ENCODE assay signal across 8 cellular contexts in the genomic region with DNA sequence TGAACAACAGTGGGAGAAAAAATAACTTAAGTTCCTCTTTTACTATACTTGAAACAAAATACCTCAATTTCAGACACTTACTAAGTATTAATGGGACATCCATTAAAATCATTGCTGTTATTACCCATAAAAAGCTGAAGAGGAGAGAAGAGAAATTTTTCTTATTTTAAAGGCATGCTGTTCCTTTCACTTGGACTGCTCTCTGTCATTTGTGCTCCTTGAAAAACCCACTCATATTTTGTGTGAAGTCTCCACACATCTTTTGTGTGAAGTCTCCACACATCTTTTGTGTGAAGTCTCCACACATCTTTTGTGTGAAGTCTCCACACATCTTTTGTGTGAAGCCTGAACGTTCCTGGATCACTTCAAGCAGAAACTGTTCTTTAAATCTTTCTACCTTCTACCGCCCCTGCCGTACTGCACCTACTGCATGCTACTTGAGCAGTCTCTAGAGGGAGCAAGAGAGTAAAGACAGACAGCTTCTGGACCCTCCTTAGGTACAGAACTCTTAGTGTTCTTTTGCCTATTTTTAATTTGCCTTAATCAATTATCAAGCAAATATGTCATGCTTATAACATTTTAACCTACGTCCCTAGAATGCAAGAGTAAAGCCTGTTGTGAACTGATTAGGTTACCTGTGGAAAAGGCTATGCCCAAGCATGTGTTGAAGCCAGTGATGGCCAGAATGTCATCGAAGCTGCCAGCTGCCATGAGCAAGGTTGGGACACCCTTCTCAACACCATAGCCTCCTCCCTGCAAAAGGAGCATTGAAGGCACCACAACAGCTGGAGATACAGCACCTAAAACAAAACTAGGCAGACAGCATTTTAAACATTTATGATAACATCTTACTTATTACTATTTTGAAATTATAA. TPM values are rescaled to one million over a fixed set of nuclear protein-coding genes. Genes with fewer than 3 reads are reported as not detected.
DNase-seq lines count a peak whose midpoint lies in the region; ATAC-seq, FAIRE-seq and TF ChIP-seq lines count a peak whose summit lies in the region.

No MANE protein-coding gene starts in this region.

- H3K9me3 ChIP-seq in HepG2 (ENCODE audit: low read length) = no peaks in the 10 kb centered on the region

- TF ChIP-seq EP300 in HepG2 (IDR thresholded peaks at IDR 0.05; ENCODE audit: low read depth in 2 of 2, low read length in 2 of 2) (no peak), HepG2 (CRISPR knock-in tag; IDR thresholded peaks at IDR 0.05; ENCODE audit: borderline replicate concordance) (no peak)

- no peak for TF ChIP-seq POLR2A in HepG2 (IDR thresholded peaks at IDR 0.05; ENCODE audit: insufficient read depth in 1 of 2, low read depth in 2 of 2, low read length in 2 of 2)

- peak; percentile 72 for TF ChIP-seq CTCF in HepG2 (CRISPR knock-in tag; IDR thresholded peaks at IDR 0.05)

- 45% methylated on average over 5 of the region's 5 CpGs for WGBS in HepG2 (ENCODE audit: low lambda C conversion rate)

- in situ Hi-C loops in HepG2 (cut with HindIII; ENCODE audit: extremely low pct_ligation_motif_present, low pct_unique_long_range_greater_than_20kb) = no loop called here

- H3K4me1 ChIP-seq in HepG2 (ENCODE audit: insufficient read depth, low read length) = peaks cover 2% of the 10 kb centered on the region

- CTCF ChIA-PET in HepG2 (lab: Yijun Ruan, JAX; ENCODE audit: low intra/inter-chr PET ratio, low total read pairs) = interaction anchor here (1.3 to 3.7 kb wide), 3 partner anchors 43 to 46 kb away, joined by 3 to 35 read pairs (median 7); no protein-coding TSS in a partner anchor

- H3K36me3 ChIP-seq in HepG2 (replicated peaks in 1 of 2; ENCODE audit: control insufficient read depth in 1 of 2, insufficient read depth in 2 of 2, low read length in 2 of 2) = peaks cover 7 to 55% of the 10 kb centered on the region in 2 experiments

- intact Hi-C loops in HepG2 (cut with micrococcal nuclease; ENCODE audit: unreplicated experiment) = loop anchor here (1.0 to 2.0 kb wide), 2 partner anchors 45 to 52 kb away; partner anchors contain the start of gene BDH2

- no peak overlapping the region for H3K9ac ChIP-seq in HepG2 (ENCODE audit: insufficient read depth, low read depth, low read length)

- TF ChIP-seq RAD21 in HepG2 (CRISPR knock-in tag; IDR thresholded peaks at IDR 0.05) = peak; percentile 60; the same call in 1 of the 2 replicates

- BruUV-seq in HepG2 (replicated peaks; lab: Mats Ljungman, UMichigan) = no TSS peak

- H3K4me2 ChIP-seq in HepG2 (ENCODE audit: low read depth, low read length) = no peak overlapping the region

- ATAC-seq in GM21447 (IDR thresholded peaks at IDR 0.05; ENCODE audit: unreplicated experiment) (peak; percentile 91), HG03575 (IDR thresholded peaks at IDR 0.05; ENCODE audit: extremely low read depth, insufficient number of reproducible peaks, low FRiP score, unreplicated experiment) (peak; percentile 91), HepG2 (peak; percentile 99)

- POLR2A ChIA-PET in HepG2 (lab: Yijun Ruan, JAX) = interaction anchor here (1.3 kb wide), 1 partner anchor 30 kb away, joined by 4 read pairs; the partner anchor contains the start of gene SLC9B2

- no peak overlapping the region for H2AFZ ChIP-seq in HepG2 (ENCODE audit: low read length)

- no peaks in the 10 kb centered on the region for H3K79me2 ChIP-seq in HepG2 (ENCODE audit: insufficient read depth, low read length)

- H3K4me3 ChIP-seq in HepG2 (replicated peaks in 1 of 3; ENCODE audit: insufficient read depth in 1 of 3, low read depth in 2 of 3, low read length in 3 of 3) = no peak overlapping the region

- FAIRE-seq in HepG2 (lab: Jason Lieb, UNC) = peak; percentile 56

- no peak overlapping the region for H3K27ac ChIP-seq in HepG2 (ENCODE audit: extremely low read length, insufficient read depth, low read length)

- no peaks in the 10 kb centered on the region for H4K20me1 ChIP-seq in HepG2 (ENCODE audit: insufficient read depth, low read length)

- DNase-seq in NCI-H1694 (lab: John Stamatoyannopoulos, UW) (peak; percentile 4), NCI-H1694 treated with DMSO at 0.1 percent for 48 hours (lab: John Stamatoyannopoulos, UW) (no peak), SW480 (ENCODE audit: low spot score) (peak; percentile 28), HepG2 (ENCODE audit: low spot score) (peak; percentile 50), superior temporal gyrus (ENCODE audit: extremely low spot score) (peak; percentile 53)
- peak; percentile 44 for DNase-seq in central memory CD4-positive, alpha-beta T cell

- H3K27me3 ChIP-seq in HepG2 (ENCODE audit: control insufficient read depth in 1 of 2, insufficient read depth in 2 of 2, low read length in 2 of 2) = no peaks in the 10 kb centered on the region

RNA-seq across cellular contexts. Expression of gene SLC9B1, which starts 27.1 kb away (rescaled TPM):
- 0.20 TPM in 1 of 2 replicates, not detected in the other for total RNA-seq in HepG2 (2016; rRNA removed; fragmentation: Illumina TruSeq; extraction: Trizol)
- total RNA-seq in HepG2 (2016; cell fraction: cytosol; rRNA removed; fragmentation: Illumina TruSeq; extraction: Trizol; ENCODE audit: low read depth) = 0.71 and 0.81 TPM in 2 replicates
- total RNA-seq in HepG2 (2016; cell fraction: insoluble cytoplasmic fraction; rRNA removed; fragmentation: Illumina TruSeq; extraction: Trizol) = 0.28 TPM in 1 of 2 replicates, not detected in the other
- total RNA-seq in HepG2 (2016; cell fraction: membrane; rRNA removed; fragmentation: Illumina TruSeq; extraction: Trizol) = 0.24 and 0.31 TPM in 2 replicates
- 0.53 TPM in 1 of 2 replicates, not detected in the other for total RNA-seq in HepG2 (2016; cell fraction: nucleus; rRNA removed; fragmentation: Illumina TruSeq; extraction: Trizol)
- polyA plus RNA-seq in HepG2 (2011; rRNA removed) = 0.17 and 0.18 TPM in 2 replicates
- 0.13 and 0.45 TPM in 2 replicates for polyA plus RNA-seq in HepG2 (2011; cell fraction: cytosol; rRNA removed)
- 0.43 TPM in 1 of 2 replicates, not detected in the other for polyA plus RNA-seq in HepG2 (2011; cell fraction: nucleus; rRNA removed)
- polyA plus RNA-seq in HepG2 (2012) = 0.29 and 1.1 TPM in 2 replicates
- polyA plus RNA-seq in HepG2 (2016; cell fraction: cytosol; fragmentation: Illumina TruSeq; extraction: Trizol; ENCODE audit: low read depth) = 0.20 TPM in 1 of 2 replicates, not detected in the other
- not detected in 2 replicates for polyA plus RNA-seq in HepG2 (2016; cell fraction: insoluble cytoplasmic fraction; fragmentation: Illumina TruSeq; extraction: Trizol; ENCODE audit: low read depth)
- not detected in 2 replicates for polyA plus RNA-seq in HepG2 (2016; cell fraction: membrane; fragmentation: Illumina TruSeq; extraction: Trizol; ENCODE audit: low read depth)
- polyA plus RNA-seq in HepG2 (2016; cell fraction: nucleus; fragmentation: Illumina TruSeq; extraction: Trizol; ENCODE audit: insufficient read depth, low read depth) = not detected in 2 replicates
- polyA minus RNA-seq in HepG2 (2011; rRNA and poly(A)+ RNA removed; ENCODE audit: low replicate concordance) = 0.12 TPM in 1 of 2 replicates, not detected in the other
- polyA minus RNA-seq in HepG2 (2011; cell fraction: cytosol; rRNA and poly(A)+ RNA removed) = 1.1 TPM in 1 of 2 replicates, not detected in the other
- 2.6 and 4.0 TPM in 2 replicates for polyA minus RNA-seq in HepG2 (2011; cell fraction: nucleus; rRNA and poly(A)+ RNA removed)

RNA-seq across cellular contexts. Expression of gene SLC9B2, which starts 29.9 kb away (rescaled TPM):
- 38.5 and 38.9 TPM in 2 replicates for total RNA-seq in HepG2 (2016; rRNA removed; fragmentation: Illumina TruSeq; extraction: Trizol)
- 24.3 and 28.5 TPM in 2 replicates for total RNA-seq in HepG2 (2016; cell fraction: cytosol; rRNA removed; fragmentation: Illumina TruSeq; extraction: Trizol; ENCODE audit: low read depth)
- 35.0 and 37.7 TPM in 2 replicates for total RNA-seq in HepG2 (2016; cell fraction: insoluble cytoplasmic fraction; rRNA removed; fragmentation: Illumina TruSeq; extraction: Trizol)
- 43.9 and 47.9 TPM in 2 replicates for total RNA-seq in HepG2 (2016; cell fraction: membrane; rRNA removed; fragmentation: Illumina TruSeq; extraction: Trizol)
- 39.6 and 40.9 TPM in 2 replicates for total RNA-seq in HepG2 (2016; cell fraction: nucleus; rRNA removed; fragmentation: Illumina TruSeq; extraction: Trizol)
- 22.3 and 23.5 TPM in 2 replicates for polyA plus RNA-seq in HepG2 (2011; rRNA removed)
- polyA plus RNA-seq in HepG2 (2011; cell fraction: cytosol; rRNA removed) = 13.2 and 23.4 TPM in 2 replicates
- 21.4 and 26.7 TPM in 2 replicates for polyA plus RNA-seq in HepG2 (2011; cell fraction: nucleus; rRNA removed)
- 36.0 and 40.1 TPM in 2 replicates for polyA plus RNA-seq in HepG2 (2012)
- 30.2 and 35.0 TPM in 2 replicates for polyA plus RNA-seq in HepG2 (2016; cell fraction: cytosol; fragmentation: Illumina TruSeq; extraction: Trizol; ENCODE audit: low read depth)
- 41.3 and 46.7 TPM in 2 replicates for polyA plus RNA-seq in HepG2 (2016; cell fraction: insoluble cytoplasmic fraction; fragmentation: Illumina TruSeq; extraction: Trizol; ENCODE audit: low read depth)
- polyA plus RNA-seq in HepG2 (2016; cell fraction: membrane; fragmentation: Illumina TruSeq; extraction: Trizol; ENCODE audit: low read depth) = 38.9 and 43.7 TPM in 2 replicates
- 31.1 and 35.8 TPM in 2 replicates for polyA plus RNA-seq in HepG2 (2016; cell fraction: nucleus; fragmentation: Illumina TruSeq; extraction: Trizol; ENCODE audit: insufficient read depth, low read depth)
- 9.2 and 46.5 TPM in 2 replicates for polyA minus RNA-seq in HepG2 (2011; rRNA and poly(A)+ RNA removed; ENCODE audit: low replicate concordance)
- polyA minus RNA-seq in HepG2 (2011; cell fraction: cytosol; rRNA and poly(A)+ RNA removed) = 13.6 and 19.6 TPM in 2 replicates
- polyA minus RNA-seq in HepG2 (2011; cell fraction: nucleus; rRNA and poly(A)+ RNA removed) = 93.9 and 106 TPM in 2 replicates

RNA-seq across cellular contexts. Expression of gene BDH2, which starts 53.0 kb away (rescaled TPM):
- 46.2 and 61.0 TPM in 2 replicates for total RNA-seq in HepG2 (2016; rRNA removed; fragmentation: Illumina TruSeq; extraction: Trizol)
- 5.9 and 7.4 TPM in 2 replicates for total RNA-seq in HepG2 (2016; cell fraction: cytosol; rRNA removed; fragmentation: Illumina TruSeq; extraction: Trizol; ENCODE audit: low read depth)
- total RNA-seq in HepG2 (2016; cell fraction: insoluble cytoplasmic fraction; rRNA removed; fragmentation: Illumina TruSeq; extraction: Trizol) = 43.7 and 65.1 TPM in 2 replicates
- 9.9 and 10.2 TPM in 2 replicates for total RNA-seq in HepG2 (2016; cell fraction: membrane; rRNA removed; fragmentation: Illumina TruSeq; extraction: Trizol)
- total RNA-seq in HepG2 (2016; cell fraction: nucleus; rRNA removed; fragmentation: Illumina TruSeq; extraction: Trizol) = 25.2 and 26.4 TPM in 2 replicates
- 29.1 and 34.8 TPM in 2 replicates for polyA plus RNA-seq in HepG2 (2011; rRNA removed)
- polyA plus RNA-seq in HepG2 (2011; cell fraction: cytosol; rRNA removed) = 13.8 and 17.3 TPM in 2 replicates
- polyA plus RNA-seq in HepG2 (2011; cell fraction: nucleus; rRNA removed) = 27.4 and 37.3 TPM in 2 replicates
- 18.9 and 28.5 TPM in 2 replicates for polyA plus RNA-seq in HepG2 (2012)
- polyA plus RNA-seq in HepG2 (2016; cell fraction: cytosol; fragmentation: Illumina TruSeq; extraction: Trizol; ENCODE audit: low read depth) = 4.4 and 4.7 TPM in 2 replicates
- 55.9 and 59.9 TPM in 2 replicates for polyA plus RNA-seq in HepG2 (2016; cell fraction: insoluble cytoplasmic fraction; fragmentation: Illumina TruSeq; extraction: Trizol; ENCODE audit: low read depth)
- 6.3 and 6.9 TPM in 2 replicates for polyA plus RNA-seq in HepG2 (2016; cell fraction: membrane; fragmentation: Illumina TruSeq; extraction: Trizol; ENCODE audit: low read depth)
- polyA plus RNA-seq in HepG2 (2016; cell fraction: nucleus; fragmentation: Illumina TruSeq; extraction: Trizol; ENCODE audit: insufficient read depth, low read depth) = 36.7 and 40.0 TPM in 2 replicates
- 4.5 and 6.4 TPM in 2 replicates for polyA minus RNA-seq in HepG2 (2011; rRNA and poly(A)+ RNA removed; ENCODE audit: low replicate concordance)
- polyA minus RNA-seq in HepG2 (2011; cell fraction: cytosol; rRNA and poly(A)+ RNA removed) = 3.3 and 9.4 TPM in 2 replicates
- polyA minus RNA-seq in HepG2 (2011; cell fraction: nucleus; rRNA and poly(A)+ RNA removed) = 19.2 and 27.6 TPM in 2 replicates
